In the genomic region with DNA sequence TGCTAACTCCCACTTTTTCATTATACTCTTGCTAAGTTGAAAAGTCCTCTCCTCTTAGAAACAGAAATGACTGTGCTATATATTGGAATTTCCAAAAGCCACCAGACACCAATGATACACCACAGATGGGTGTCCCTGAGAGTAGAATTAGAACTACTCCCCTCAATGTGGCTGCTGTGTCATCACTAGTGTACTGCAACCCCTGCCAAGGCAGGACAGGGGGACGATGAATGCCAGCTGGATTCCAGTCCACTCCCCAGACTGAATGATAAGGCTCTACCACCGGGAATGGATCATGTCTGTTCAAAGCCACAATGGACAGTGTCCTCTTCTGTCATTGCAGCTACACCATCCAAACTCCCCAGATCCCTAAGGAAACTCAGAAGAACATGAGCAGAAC, we compare ENCODE assay signal across 25 cellular contexts.
"Had no signal": no experiment of that assay in that cellular context is flagged by ENCODE, and none has a peak within 500 bp of the region (broad histone marks: within the 10 kb centered on the region; RNA-seq: fewer than 3 reads in every experiment).

No MANE protein-coding gene starts in this region.

- ATAC-seq: activated CD4-positive, CD25-positive, alpha-beta regulatory T cell treated with anti-CD3 and anti-CD28 coated beads, Interleukin-2, amount 50 U/mL, for 24 hours; activated CD8-positive, alpha-beta T cell treated with anti-CD3 and anti-CD28 coated beads for 36 hours; activated T-cell treated with anti-CD3 and anti-CD28 coated beads, Interleukin-2, amount 50 U/mL, for 4 hours; activated T-helper 17 cell treated with anti-CD3 and anti-CD28 coated beads, Interleukin-2, amount 50 U/mL, for 72 hours; T-helper 17 cell had no signal

- H3K4me1 ChIP-seq: colonic mucosa had no signal

- DNase-seq: activated B cell treated with CpG ODN at 0.5 μM for 24 hours; activated CD4-positive, alpha-beta T cell treated with anti-CD3 and anti-CD28 coated beads for 48 hours; activated CD4-positive, alpha-beta T cell treated with anti-CD3 and anti-CD28 coated beads, Interleukin-2, amount 50 U/mL, for 1 hour; activated CD4-positive, alpha-beta T cell treated with anti-CD3 and anti-CD28 coated beads, Interleukin-2, amount 50 U/mL, for 48 hours; activated CD8-positive, alpha-beta memory T cell treated with anti-CD3 and anti-CD28 coated beads for 24 hours; activated CD8-positive, alpha-beta T cell treated with anti-CD3 and anti-CD28 coated beads for 36 hours; activated effector memory CD4-positive, alpha-beta T cell treated with Interleukin-2 at 50 U/mL for 16 hours; activated gamma-delta T cell treated with Interleukin-2 at 50 U/mL for 16 hours; activated naive CD4-positive, alpha-beta T cell treated with anti-CD3 and anti-CD28 coated beads, Interleukin-2, amount 50 U/mL, for 16 hours; activated naive CD4-positive, alpha-beta T cell treated with Interleukin-2 at 50 U/mL for 16 hours; activated T-cell treated with anti-CD3 and anti-CD28 coated beads, Interleukin-2, amount 50 U/mL, for 4 hours; amniotic stem cell; anterior cingulate cortex; central memory CD4-positive, alpha-beta T cell; cerebellar nuclear complex; colonic mucosa; effector CD8-positive, alpha-beta T cell; foreskin fibroblast; T-helper 1 cell; T-helper 17 cell; T1000; WERI-Rb-1 had no signal

- H3K9me3 ChIP-seq: colonic mucosa had no signal

- H3K27ac ChIP-seq: colonic mucosa, epithelial cell of prostate, WERI-Rb-1 had no signal

- H3K27me3 ChIP-seq: colonic mucosa had no signal

- H3K4me3 ChIP-seq: colonic mucosa had no signal

- H3K36me3 ChIP-seq: colonic mucosa, WERI-Rb-1 had no signal
